Comparison of ENCODE assay signal across 15 cellular contexts in genomic region chr7:45975367-45975766, GRCh38. TPM values are rescaled to one million over a fixed set of nuclear protein-coding genes. Genes with fewer than 3 reads are reported as not detected.
DNase-seq lines count a peak whose midpoint lies in the region; ATAC-seq and TF ChIP-seq lines count a peak whose summit lies in the region.
"Had no signal": no experiment of that assay in that cellular context is flagged by ENCODE, and none has a peak within 500 bp of the region (broad histone marks: within the 10 kb centered on the region; RNA-seq: fewer than 3 reads in every experiment).

No MANE protein-coding gene starts in this region.

- H3K79me2 ChIP-seq in HCT116 (ENCODE audit: insufficient read depth, low read length) (no peaks in the 10 kb centered on the region), smooth muscle cell (ENCODE audit: low read depth) (no peaks in the 10 kb centered on the region)

- TF ChIP-seq CTCF in HCT116 (IDR thresholded peaks at IDR 0.05 in 2 of 3, conservative IDR thresholded peaks at IDR 0.05 in 1 of 3; ENCODE audit: borderline replicate concordance in 1 of 3, insufficient read depth in 1 of 3, low read depth in 2 of 3, low read length in 2 of 3) (no peak), fibroblast of the aortic adventitia (IDR thresholded peaks at IDR 0.05; ENCODE audit: insufficient read depth, low read length) (no peak), smooth muscle cell (IDR thresholded peaks at IDR 0.05; ENCODE audit: borderline replicate concordance, insufficient read depth, poor library complexity, severe bottlenecking) (no peak)

- POLR2A ChIA-PET in HCT116 (lab: Charles Lee) (no interaction called here), HEK293T (lab: Yijun Ruan, JAX) (no interaction called here)

- WGBS in smooth muscle cell (ENCODE audit: low lambda C conversion rate) = 76% methylated on average over 1 of the region's 1 CpG

- peaks cover 26% of the 10 kb centered on the region for H3F3A ChIP-seq in smooth muscle cell (ENCODE audit: low read depth)

- H3K9ac ChIP-seq in HCT116 (ENCODE audit: low read length) = no peak overlapping the region
- no peak overlapping the region for H3K9ac ChIP-seq in smooth muscle cell (ENCODE audit: low read depth)
- H3K9ac ChIP-seq: BLaER1 had no signal

- H3K4me3 ChIP-seq in HCT116 (replicated peaks in 1 of 2; ENCODE audit: low read depth in 1 of 2, low read length in 2 of 2) = no peak overlapping the region
- H3K4me3 ChIP-seq in fibroblast of the aortic adventitia (ENCODE audit: low read depth, low read length) = no peak overlapping the region
- H3K4me3 ChIP-seq in smooth muscle cell = no peak overlapping the region
- H3K4me3 ChIP-seq: BLaER1, Peyer's patch had no signal

- H3K9me2 ChIP-seq in HCT116 (ENCODE audit: insufficient read depth) = no peaks in the 10 kb centered on the region

- H2AFZ ChIP-seq in HCT116 (ENCODE audit: low read depth, low read length, poor library complexity, severe bottlenecking) (no peak overlapping the region), smooth muscle cell (ENCODE audit: low read depth) (no peak overlapping the region)

- no peaks in the 10 kb centered on the region for H3K36me3 ChIP-seq in HCT116 (ENCODE audit: control insufficient read depth in 1 of 2, insufficient read depth in 2 of 2, low read length in 2 of 2)
- no peaks in the 10 kb centered on the region for H3K36me3 ChIP-seq in smooth muscle cell (ENCODE audit: low read depth)
- H3K36me3 ChIP-seq: BLaER1, Peyer's patch had no signal

- ATAC-seq in HCT116 = no peak

- RAD21 ChIA-PET in HCT116 (lab: Charles Lee; ENCODE audit: low non-redundant PET in 1 of 2, low total read pairs in 2 of 2, uncharacterized antibody in 2 of 2, unreplicated experiment in 2 of 2) = no interaction called here

- H3K4me2 ChIP-seq in HCT116 (ENCODE audit: low read length) = peak overlapping the region; percentile 3; the same call in 1 of the 2 replicates
- H3K4me2 ChIP-seq in smooth muscle cell = no peak overlapping the region
- H3K4me2 ChIP-seq: BLaER1 had no signal

- no peak for TF ChIP-seq RAD21 in HCT116 (IDR thresholded peaks at IDR 0.05; ENCODE audit: low read depth)

- DNase-seq in HCT116 (ENCODE audit: low read depth, low spot score) (no peak), SW480 (ENCODE audit: low spot score) (peak; percentile 39), fibroblast of the aortic adventitia (ENCODE audit: low read depth) (peak; percentile 15), smooth muscle cell (lab: John Stamatoyannopoulos, UW; ENCODE audit: unreplicated experiment) (no peak), HEK293T (ENCODE audit: extremely low spot score) (no peak), T-helper 9 cell (no peak), NCI-H774 (lab: John Stamatoyannopoulos, UW) (no peak)
- DNase-seq: CD8-positive, alpha-beta memory T cell; NCI-H1092 treated with DMSO at 0.1 percent for 48 hours; NCI-H187; NCI-H446; Peyer's patch; SHP77 had no signal

- BruUV-seq in HCT116 (replicated peaks; lab: Mats Ljungman, UMichigan) = no TSS peak

- H4K20me1 ChIP-seq in HCT116 (ENCODE audit: insufficient read depth) (no peaks in the 10 kb centered on the region), smooth muscle cell (ENCODE audit: low read depth) (no peaks in the 10 kb centered on the region)
- H4K20me1 ChIP-seq: BLaER1 had no signal

- TF ChIP-seq POLR2A in HCT116 (IDR thresholded peaks at IDR 0.05; ENCODE audit: borderline replicate concordance, extremely low read depth, insufficient read depth, insufficient read length) = no peak

- CTCF ChIA-PET in HCT116 (lab: Charles Lee) (no interaction called here), HEK293T (lab: Yijun Ruan, JAX) (no interaction called here)

- H3K9me3 ChIP-seq in HCT116 (ENCODE audit: control insufficient read depth in 1 of 2, insufficient read depth in 1 of 2, low read depth in 1 of 2, low read length in 2 of 2) (no peaks in the 10 kb centered on the region), smooth muscle cell (replicated peaks; ENCODE audit: low read depth) (no peaks in the 10 kb centered on the region)
- H3K9me3 ChIP-seq: BLaER1, Peyer's patch had no signal

- H3K4me1 ChIP-seq in HCT116 (ENCODE audit: control insufficient read depth in 1 of 2, insufficient read depth in 2 of 2, low read length in 2 of 2) (peaks cover 27 to 71% of the 10 kb centered on the region in 2 experiments), smooth muscle cell (ENCODE audit: low read depth) (peaks cover 16% of the 10 kb centered on the region)
- H3K4me1 ChIP-seq: BLaER1 had no signal

- H3K27me3 ChIP-seq in HCT116 (ENCODE audit: insufficient read depth, low read length) = no peaks in the 10 kb centered on the region
- H3K27me3 ChIP-seq in smooth muscle cell (ENCODE audit: low read depth) = no peaks in the 10 kb centered on the region
- H3K27me3 ChIP-seq: BLaER1, Peyer's patch had no signal

- intact Hi-C loops in HCT116 (cut with micrococcal nuclease) = no loop called here

- no peak overlapping the region for H3K27ac ChIP-seq in HCT116 (ENCODE audit: low read depth, low read length)
- H3K27ac ChIP-seq in smooth muscle cell (ENCODE audit: low read depth) = peak overlapping the region; percentile 34
- H3K27ac ChIP-seq: BLaER1, Peyer's patch had no signal

TF ChIP-seq in HCT116, 20 proteins besides CTCF, POLR2A, EP300 and RAD21:
- TF ChIP-seq ZBTB33 (IDR thresholded peaks at IDR 0.05; ENCODE audit: extremely low read depth, insufficient replicate concordance, low read length) (no peak), SRF (IDR thresholded peaks at IDR 0.05; ENCODE audit: low read depth) (no peak), ZFX (IDR thresholded peaks at IDR 0.05) (no peak)
TF ChIP-seq in HCT116: peak in this region for 0.

TF ChIP-seq in HEK293T, 16 proteins besides CTCF, POLR2A, EP300 and RAD21:
- TF ChIP-seq FOXA1 (IDR thresholded peaks at IDR 0.05) = no peak
- TF ChIP-seq SP1 (IDR thresholded peaks at IDR 0.05) = no peak
- no peak for TF ChIP-seq CTBP1 (IDR thresholded peaks at IDR 0.05; ENCODE audit: borderline replicate concordance)
- TF ChIP-seq ARNT (IDR thresholded peaks at IDR 0.05) = no peak
- no peak for TF ChIP-seq HDGF (IDR thresholded peaks at IDR 0.05; ENCODE audit: borderline replicate concordance)
- TF ChIP-seq L3MBTL2 (conservative IDR thresholded peaks at IDR 0.05) = no peak
- TF ChIP-seq ELF4 (IDR thresholded peaks at IDR 0.05) = no peak
- TF ChIP-seq ZNF384 (IDR thresholded peaks at IDR 0.05) = no peak
- TF ChIP-seq BHLHE40 (IDR thresholded peaks at IDR 0.05; ENCODE audit: borderline replicate concordance) = no peak
- no peak for TF ChIP-seq SUZ12 (IDR thresholded peaks at IDR 0.05)
- no peak for TF ChIP-seq FOXM1 (IDR thresholded peaks at IDR 0.05; ENCODE audit: borderline replicate concordance)
- no peak for TF ChIP-seq TARDBP (IDR thresholded peaks at IDR 0.05)
- no peak for TF ChIP-seq PKNOX1 (IDR thresholded peaks at IDR 0.05)
- TF ChIP-seq FOXK2 (IDR thresholded peaks at IDR 0.05) = no peak
- no peak for TF ChIP-seq LEF1 (IDR thresholded peaks at IDR 0.05; ENCODE audit: borderline replicate concordance)
- no peak for TF ChIP-seq NFRKB (IDR thresholded peaks at IDR 0.05)
TF ChIP-seq in HEK293T: peak in this region for 0.

RNA-seq across cellular contexts. Expression of gene IGFBP3, which starts 54.3 kb away (rescaled TPM):
- total RNA-seq in HCT116 (2021; ENCODE audit: unreplicated experiment) = 4.1 TPM
- polyA plus RNA-seq in HCT116 (2012) = 2.0 and 2.6 TPM in 2 replicates
- 287 and 1,278 TPM in 2 replicates for total RNA-seq in fibroblast of the aortic adventitia (ENCODE audit: low replicate concordance)
- 4,025 and 5,098 TPM in 2 replicates for total RNA-seq in smooth muscle cell
- 1,776 and 1,956 TPM in 2 replicates for polyA plus RNA-seq in smooth muscle cell
- total RNA-seq: HT1080 had no signal

Comparison
In these comparisons a context has a peak if more than half of its experiments do, and no peak if none do; other contexts are left out.
1. DNase-seq: peak in SW480 (single experiment) and fibroblast of the aortic adventitia (single experiment); none in HCT116 (single experiment), smooth muscle cell (single experiment), HEK293T (single experiment), T-helper 9 cell (single experiment) and NCI-H774 (single experiment).
2. RNA of gene IGFBP3, which starts 54.3 kb away (total RNA-seq): 4,025 to 5,098 TPM in smooth muscle cell and 287 to 1,278 TPM in fibroblast of the aortic adventitia; 4.1 TPM in HCT116 (single experiment); every median in the first group is over 10 times any median in the second.